In the genomic region with DNA sequence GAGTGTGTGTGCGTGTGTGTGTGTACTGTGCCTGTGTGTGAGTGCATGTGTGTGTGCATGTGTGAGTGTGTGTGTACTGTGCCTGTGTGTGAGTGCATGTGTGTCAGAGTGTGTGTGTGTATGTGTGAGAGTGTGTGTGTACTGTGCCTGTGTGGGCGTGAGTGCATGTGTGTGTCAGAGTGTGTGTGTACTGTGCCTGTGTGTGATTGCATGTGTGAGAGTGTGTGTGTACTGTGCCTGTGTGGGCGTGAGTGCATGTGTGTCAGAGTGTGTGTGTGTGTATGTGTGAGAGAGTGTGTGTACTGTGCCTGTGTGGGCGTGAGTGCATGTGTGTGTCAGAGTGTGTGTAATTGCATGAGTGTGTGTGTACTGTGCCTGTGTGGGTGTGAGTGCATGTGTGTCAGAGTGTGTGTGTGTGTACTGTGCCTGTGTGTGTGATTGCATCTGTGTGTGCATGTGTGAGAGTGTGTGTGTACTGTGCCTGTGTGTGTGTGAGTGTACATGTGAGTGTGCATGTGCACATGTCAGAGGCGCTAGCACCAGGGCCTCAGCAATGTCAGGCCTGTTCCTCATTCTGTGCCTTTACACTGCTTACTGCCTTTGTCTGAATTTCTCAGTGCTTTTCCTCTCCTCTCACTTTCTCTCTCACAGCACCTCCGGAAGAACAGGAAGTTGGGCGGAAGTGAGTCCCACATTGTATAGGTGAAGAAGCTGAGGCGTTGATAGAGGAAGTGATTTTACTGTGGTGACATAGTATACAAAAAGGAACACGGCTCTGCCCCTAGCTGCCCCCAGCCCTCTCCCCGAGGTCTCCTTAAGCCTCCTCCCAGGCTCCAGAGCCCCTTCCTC, we compare ENCODE assay signal across 12 cellular contexts. TPM values are rescaled to one million over a fixed set of nuclear protein-coding genes. Genes with fewer than 3 reads are reported as not detected.
A peak's percentile ranks its signal among the peaks of the same experiment; 100 is the strongest.
DNase-seq lines count a peak whose midpoint lies in the region; ATAC-seq lines count a peak whose summit lies in the region.
"Had no signal": no experiment of that assay in that cellular context is flagged by ENCODE, and none has a peak within 500 bp of the region (broad histone marks: within the 10 kb centered on the region; RNA-seq: fewer than 3 reads in every experiment).

No MANE protein-coding gene starts in this region.

- DNase-seq in activated naive CD4-positive, alpha-beta T cell treated with anti-CD3 and anti-CD28 coated beads for 36 hours = peak; percentile 58
- no peak for DNase-seq in activated naive CD4-positive, alpha-beta T cell treated with Interleukin-2 at 50 U/mL for 16 hours
- DNase-seq in activated CD8-positive, alpha-beta T cell treated with anti-CD3 and anti-CD28 coated beads, Interleukin-2, amount 10 ng/mL, durations not matched to agents 7 days and 5 days = peak; percentile 55
- DNase-seq in NCI-H82 treated with DMSO at 0.1 percent for 48 hours (lab: John Stamatoyannopoulos, UW; ENCODE audit: unreplicated experiment) (no peak), HCEC 1CT (no peak)
- DNase-seq: aorta, NCI-H446 treated with DMSO at 0.1 percent for 48 hours had no signal

- CTCF ChIA-PET in activated naive CD4-positive, alpha-beta T cell treated with anti-CD3 and anti-CD28 coated beads for 36 hours (lab: Charles Lee) = no interaction called here
- CTCF ChIA-PET in activated CD8-positive, alpha-beta T cell treated with anti-CD3 and anti-CD28 coated beads, Interleukin-2, amount 10 ng/mL, durations not matched to agents 7 days and 5 days (lab: Charles Lee) = interaction anchor here (1.0 kb wide), 1 partner anchor 133 kb away, joined by 3 read pairs; no protein-coding TSS in a partner anchor

- no peaks in the 10 kb centered on the region for H3K9me3 Mint-ChIP-seq in activated naive CD4-positive, alpha-beta T cell treated with anti-CD3 and anti-CD28 coated beads for 36 hours
- no peaks in the 10 kb centered on the region for H3K9me3 Mint-ChIP-seq in activated CD8-positive, alpha-beta T cell treated with anti-CD3 and anti-CD28 coated beads, Interleukin-2, amount 10 ng/mL, durations not matched to agents 7 days and 5 days (ENCODE audit: insufficient read depth)
- no peaks in the 10 kb centered on the region for H3K9me3 Mint-ChIP-seq in stimulated activated memory B cell treated with anti-CD40 and anti-IgM and Interleukin-4, amounts not matched to agents 10 μg/mL and 1 μg/mL and 100 μg/mL, for 72 hours
- H3K9me3 Mint-ChIP-seq: mesothelial cell of epicardium; T-helper 1 cell treated with Interleukin-12 subunit alpha and Interleukin-12 subunit beta and Interleukin-4 antibody, amounts not matched to agents 30 μg/mL and 1 μg/mL, for 36 hours had no signal

- no peak overlapping the region for H3K27ac Mint-ChIP-seq in activated naive CD4-positive, alpha-beta T cell treated with anti-CD3 and anti-CD28 coated beads for 36 hours
- H3K27ac Mint-ChIP-seq in activated CD8-positive, alpha-beta T cell treated with anti-CD3 and anti-CD28 coated beads, Interleukin-2, amount 10 ng/mL, durations not matched to agents 7 days and 5 days = no peak overlapping the region
- no peak overlapping the region for H3K27ac Mint-ChIP-seq in stimulated activated memory B cell treated with anti-CD40 and anti-IgM and Interleukin-4, amounts not matched to agents 10 μg/mL and 1 μg/mL and 100 μg/mL, for 72 hours
- H3K27ac Mint-ChIP-seq: mesothelial cell of epicardium; T-helper 1 cell treated with Interleukin-12 subunit alpha and Interleukin-12 subunit beta and Interleukin-4 antibody, amounts not matched to agents 30 μg/mL and 1 μg/mL, for 36 hours had no signal

- peaks cover 3% of the 10 kb centered on the region for H3K4me1 Mint-ChIP-seq in activated naive CD4-positive, alpha-beta T cell treated with anti-CD3 and anti-CD28 coated beads for 36 hours (ENCODE audit: low read depth)
- no peaks in the 10 kb centered on the region for H3K4me1 Mint-ChIP-seq in activated CD8-positive, alpha-beta T cell treated with anti-CD3 and anti-CD28 coated beads, Interleukin-2, amount 10 ng/mL, durations not matched to agents 7 days and 5 days (ENCODE audit: low read depth)
- no peaks in the 10 kb centered on the region for H3K4me1 Mint-ChIP-seq in stimulated activated memory B cell treated with anti-CD40 and anti-IgM and Interleukin-4, amounts not matched to agents 10 μg/mL and 1 μg/mL and 100 μg/mL, for 72 hours
- H3K4me1 Mint-ChIP-seq: mesothelial cell of epicardium had no signal

- H3K27me3 Mint-ChIP-seq in activated naive CD4-positive, alpha-beta T cell treated with anti-CD3 and anti-CD28 coated beads for 36 hours (ENCODE audit: low read depth) = no peaks in the 10 kb centered on the region
- H3K27me3 Mint-ChIP-seq in activated CD8-positive, alpha-beta T cell treated with anti-CD3 and anti-CD28 coated beads, Interleukin-2, amount 10 ng/mL, durations not matched to agents 7 days and 5 days (ENCODE audit: low read depth) = no peaks in the 10 kb centered on the region
- H3K27me3 Mint-ChIP-seq in stimulated activated memory B cell treated with anti-CD40 and anti-IgM and Interleukin-4, amounts not matched to agents 10 μg/mL and 1 μg/mL and 100 μg/mL, for 72 hours = peaks cover 9% of the 10 kb centered on the region

- peak; percentile 74 for ATAC-seq in HG03342 (IDR thresholded peaks at IDR 0.05; ENCODE audit: unreplicated experiment)
- peak; percentile 79 for ATAC-seq in activated CD8-positive, alpha-beta T cell treated with anti-CD3 and anti-CD28 coated beads, Interleukin-2, amount 10 ng/mL, durations not matched to agents 7 days and 5 days
- ATAC-seq in stimulated activated memory B cell treated with anti-CD40 and anti-IgM and Interleukin-4, amounts not matched to agents 10 μg/mL and 1 μg/mL and 100 μg/mL, for 72 hours = peak; percentile 47
- no peak for ATAC-seq in HG02973 (IDR thresholded peaks at IDR 0.05; ENCODE audit: unreplicated experiment)

- intact Hi-C loops in activated naive CD4-positive, alpha-beta T cell treated with anti-CD3 and anti-CD28 coated beads for 36 hours (cut with micrococcal nuclease) = no loop called here

- POLR2A ChIA-PET in activated CD8-positive, alpha-beta T cell treated with anti-CD3 and anti-CD28 coated beads, Interleukin-2, amount 10 ng/mL, durations not matched to agents 7 days and 5 days (lab: Charles Lee) = no interaction called here

- no peaks in the 10 kb centered on the region for H3K36me3 Mint-ChIP-seq in activated naive CD4-positive, alpha-beta T cell treated with anti-CD3 and anti-CD28 coated beads for 36 hours (ENCODE audit: low read depth)
- H3K36me3 Mint-ChIP-seq in activated CD8-positive, alpha-beta T cell treated with anti-CD3 and anti-CD28 coated beads, Interleukin-2, amount 10 ng/mL, durations not matched to agents 7 days and 5 days (ENCODE audit: low read depth) = no peaks in the 10 kb centered on the region
- H3K36me3 Mint-ChIP-seq in stimulated activated memory B cell treated with anti-CD40 and anti-IgM and Interleukin-4, amounts not matched to agents 10 μg/mL and 1 μg/mL and 100 μg/mL, for 72 hours = no peaks in the 10 kb centered on the region
- H3K36me3 Mint-ChIP-seq: mesothelial cell of epicardium had no signal

- no peak overlapping the region for H3K4me3 Mint-ChIP-seq in activated naive CD4-positive, alpha-beta T cell treated with anti-CD3 and anti-CD28 coated beads for 36 hours
- no peak overlapping the region for H3K4me3 Mint-ChIP-seq in activated CD8-positive, alpha-beta T cell treated with anti-CD3 and anti-CD28 coated beads, Interleukin-2, amount 10 ng/mL, durations not matched to agents 7 days and 5 days
- no peak overlapping the region for H3K4me3 Mint-ChIP-seq in stimulated activated memory B cell treated with anti-CD40 and anti-IgM and Interleukin-4, amounts not matched to agents 10 μg/mL and 1 μg/mL and 100 μg/mL, for 72 hours
- H3K4me3 Mint-ChIP-seq: mesothelial cell of epicardium; T-helper 1 cell treated with Interleukin-12 subunit alpha and Interleukin-12 subunit beta and Interleukin-4 antibody, amounts not matched to agents 30 μg/mL and 1 μg/mL, for 36 hours had no signal

RNA-seq across cellular contexts. Expression of a gene that starts 4.9 kb away (rescaled TPM):
- total RNA-seq in activated naive CD4-positive, alpha-beta T cell treated with anti-CD3 and anti-CD28 coated beads for 36 hours = not detected
- total RNA-seq in activated CD8-positive, alpha-beta T cell treated with anti-CD3 and anti-CD28 coated beads, Interleukin-2, amount 10 ng/mL, durations not matched to agents 7 days and 5 days = not detected

Comparison
In these comparisons a context has a peak if more than half of its experiments do, and no peak if none do; other contexts are left out.
1. DNase-seq: peak in activated naive CD4-positive, alpha-beta T cell treated with anti-CD3 and anti-CD28 coated beads for 36 hours (single experiment) and activated CD8-positive, alpha-beta T cell treated with anti-CD3 and anti-CD28 coated beads, Interleukin-2, amount 10 ng/mL, durations not matched to agents 7 days and 5 days (single experiment); none in activated naive CD4-positive, alpha-beta T cell treated with Interleukin-2 at 50 U/mL for 16 hours (single experiment), NCI-H82 treated with DMSO at 0.1 percent for 48 hours (single experiment) and HCEC 1CT (single experiment).